ENCODE assay signal across 8 cellular contexts in genomic region chr5:150411245-150411979, GRCh38. TPM values are rescaled to one million over a fixed set of nuclear protein-coding genes. Genes with fewer than 3 reads are reported as not detected.
DNase-seq lines count a peak whose midpoint lies in the region; ATAC-seq and TF ChIP-seq lines count a peak whose summit lies in the region.

No MANE protein-coding gene starts in this region.

- no peaks in the 10 kb centered on the region for H3K27me3 ChIP-seq in BLaER1 treated with 17β-estradiol and CSF1 and Interleukin-3, amounts not matched to agents 10 nM and 100 nM
- H3K27me3 ChIP-seq in MG63, result peaks cover 3% of the 10 kb centered on the region; the same call in 1 of the 2 replicates

- peak; percentile 25 for ATAC-seq in HG03196 (IDR thresholded peaks at IDR 0.05; ENCODE audit: unreplicated experiment)

- in situ Hi-C loops in GM13977 (cut with MboI; ENCODE audit: low pct_unique_long_range_greater_than_20kb, low sequenced_read_pairs, unreplicated experiment), result no loop called here

- peak overlapping the region; percentile 95 for H3K4me3 Mint-ChIP-seq in activated CD4-positive, alpha-beta T cell treated with anti-CD3 and anti-CD28 coated beads, Interleukin-2, amount 10 ng/mL, durations not matched to agents 7 days and 5 days

- H3K27ac ChIP-seq in BLaER1 treated with 17β-estradiol and CSF1 and Interleukin-3, amounts not matched to agents 10 nM and 100 nM, result peak overlapping the region; percentile 90 to 98 (median 94)

- H3K4me3 ChIP-seq in BLaER1 treated with 17β-estradiol and CSF1 and Interleukin-3, amounts not matched to agents 10 nM and 100 nM, result peak overlapping the region; percentile 65 to 90 (median 86)
- no peak overlapping the region for H3K4me3 ChIP-seq in epithelial cell of esophagus (ENCODE audit: low read length)
- no peak overlapping the region for H3K4me3 ChIP-seq in MG63

- peaks cover 21 to 58% (median 44%) of the 10 kb centered on the region in 11 experiments; a peak in 20 of 22 replicates for H4K20me1 ChIP-seq in BLaER1 treated with 17β-estradiol and CSF1 and Interleukin-3, amounts not matched to agents 10 nM and 100 nM

- H3K9ac ChIP-seq in BLaER1 treated with 17β-estradiol and CSF1 and Interleukin-3, amounts not matched to agents 10 nM and 100 nM, result peak overlapping the region; percentile 85 to 97 (median 94)

- no peaks in the 10 kb centered on the region for H3K9me3 ChIP-seq in BLaER1 treated with 17β-estradiol and CSF1 and Interleukin-3, amounts not matched to agents 10 nM and 100 nM (replicated peaks in 1 of 11)
- H3K9me3 ChIP-seq in MG63, result no peaks in the 10 kb centered on the region

- peak; percentile 83 for DNase-seq in activated CD4-positive, alpha-beta T cell treated with anti-CD3 and anti-CD28 coated beads, Interleukin-2, amount 10 ng/mL, durations not matched to agents 7 days and 5 days
- DNase-seq in epithelial cell of esophagus (ENCODE audit: low read depth) (peak; percentile 49), renal cortical epithelial cell (ENCODE audit: low read depth) (peak; percentile 39), MG63 (no peak), GM13977 (ENCODE audit: low spot score) (no peak)
- no peak for DNase-seq in NK-92 treated with Interleukin-12 subunit alpha and Interleukin-12 subunit beta, amount 100 ng/mL, for 24 hours (lab: John Stamatoyannopoulos, UW)

- H3K9me3 Mint-ChIP-seq in activated CD4-positive, alpha-beta T cell treated with anti-CD3 and anti-CD28 coated beads, Interleukin-2, amount 10 ng/mL, durations not matched to agents 7 days and 5 days, result no peaks in the 10 kb centered on the region

- peaks cover 49% of the 10 kb centered on the region for H3K4me1 Mint-ChIP-seq in activated CD4-positive, alpha-beta T cell treated with anti-CD3 and anti-CD28 coated beads, Interleukin-2, amount 10 ng/mL, durations not matched to agents 7 days and 5 days

- peaks cover 23% of the 10 kb centered on the region for H3K36me3 Mint-ChIP-seq in activated CD4-positive, alpha-beta T cell treated with anti-CD3 and anti-CD28 coated beads, Interleukin-2, amount 10 ng/mL, durations not matched to agents 7 days and 5 days (ENCODE audit: low read depth)

- peak overlapping the region; percentile 83 to 99 (median 96) for H3K4me2 ChIP-seq in BLaER1 treated with 17β-estradiol and CSF1 and Interleukin-3, amounts not matched to agents 10 nM and 100 nM

- no peaks in the 10 kb centered on the region for H3K27me3 Mint-ChIP-seq in activated CD4-positive, alpha-beta T cell treated with anti-CD3 and anti-CD28 coated beads, Interleukin-2, amount 10 ng/mL, durations not matched to agents 7 days and 5 days

- H3K36me3 ChIP-seq in BLaER1 treated with 17β-estradiol and CSF1 and Interleukin-3, amounts not matched to agents 10 nM and 100 nM, result peaks cover 25 to 36% (median 32%) of the 10 kb centered on the region in 11 experiments
- H3K36me3 ChIP-seq in MG63, result no peaks in the 10 kb centered on the region

- POLR2A ChIA-PET in activated CD4-positive, alpha-beta T cell treated with anti-CD3 and anti-CD28 coated beads, Interleukin-2, amount 10 ng/mL, durations not matched to agents 7 days and 5 days (lab: Charles Lee), result interaction anchor here (0.6 to 1.6 kb wide), 4 partner anchors 10 to 54 kb away, joined by 3 to 8 read pairs (median 4); partner anchors contain the start of gene TCOF1

- TF ChIP-seq CTCF in epithelial cell of esophagus (IDR thresholded peaks at IDR 0.05; ENCODE audit: insufficient read depth, low read depth, low read length, missing control alignments) (no peak), GM13977 (IDR thresholded peaks at IDR 0.05; ENCODE audit: extremely low read depth, insufficient read depth, missing control alignments) (no peak)

- CTCF ChIA-PET in activated CD4-positive, alpha-beta T cell treated with anti-CD3 and anti-CD28 coated beads, Interleukin-2, amount 10 ng/mL, durations not matched to agents 7 days and 5 days (lab: Charles Lee), result interaction anchor here (0.9 to 6.4 kb wide), 6 partner anchors 12 to 152 kb away, joined by 3 to 37 read pairs (median 8); partner anchors contain the start of gene RPS14

- peaks cover 56 to 81% (median 62%) of the 10 kb centered on the region in 10 experiments for H3K4me1 ChIP-seq in BLaER1 treated with 17β-estradiol and CSF1 and Interleukin-3, amounts not matched to agents 10 nM and 100 nM

- peak overlapping the region; percentile 99 for H3K27ac Mint-ChIP-seq in activated CD4-positive, alpha-beta T cell treated with anti-CD3 and anti-CD28 coated beads, Interleukin-2, amount 10 ng/mL, durations not matched to agents 7 days and 5 days

RNA-seq across cellular contexts. Expression of gene CD74, which starts 1.3 kb away (rescaled TPM):
- total RNA-seq in activated CD4-positive, alpha-beta T cell treated with anti-CD3 and anti-CD28 coated beads, Interleukin-2, amount 10 ng/mL, durations not matched to agents 7 days and 5 days, result 100 to 1,000 TPM; 462 to 507 TPM
- total RNA-seq in renal cortical epithelial cell, result 25.4 and 42.5 TPM in 2 replicates
- not detected in 2 replicates for total RNA-seq in MG63 (2014; rRNA removed; shearing (Covaris generic); ENCODE audit: low replicate concordance)

RNA-seq across cellular contexts. Expression of gene RPS14, which starts 38.1 kb away (rescaled TPM):
- 1,000 to 10,000 TPM; 2,151 to 2,478 TPM for total RNA-seq in activated CD4-positive, alpha-beta T cell treated with anti-CD3 and anti-CD28 coated beads, Interleukin-2, amount 10 ng/mL, durations not matched to agents 7 days and 5 days
- 1,285 and 3,835 TPM in 2 replicates for total RNA-seq in renal cortical epithelial cell
- 6,735 and 8,677 TPM in 2 replicates for total RNA-seq in MG63 (2014; rRNA removed; shearing (Covaris generic); ENCODE audit: low replicate concordance)

RNA-seq across cellular contexts. Expression of gene TCOF1, which starts 53.9 kb away (rescaled TPM):
- 10 to 100 TPM; 69.6 to 72.2 TPM for total RNA-seq in activated CD4-positive, alpha-beta T cell treated with anti-CD3 and anti-CD28 coated beads, Interleukin-2, amount 10 ng/mL, durations not matched to agents 7 days and 5 days
- 11.6 and 22.0 TPM in 2 replicates for total RNA-seq in renal cortical epithelial cell
- total RNA-seq in MG63 (2014; rRNA removed; shearing (Covaris generic); ENCODE audit: low replicate concordance), result 76.0 and 118 TPM in 2 replicates

Comparison
In these comparisons a context has a peak if more than half of its experiments do, and no peak if none do; other contexts are left out.
1. H3K4me3 ChIP-seq: peak in BLaER1 treated with 17β-estradiol and CSF1 and Interleukin-3, amounts not matched to agents 10 nM and 100 nM (10 of 10); none in epithelial cell of esophagus (single experiment) and MG63 (single experiment).
2. DNase-seq: peak in activated CD4-positive, alpha-beta T cell treated with anti-CD3 and anti-CD28 coated beads, Interleukin-2, amount 10 ng/mL, durations not matched to agents 7 days and 5 days (single experiment), epithelial cell of esophagus (single experiment) and renal cortical epithelial cell (single experiment); none in NK-92 treated with Interleukin-12 subunit alpha and Interleukin-12 subunit beta, amount 100 ng/mL, for 24 hours (single experiment), MG63 (single experiment) and GM13977 (single experiment).
3. RNA of gene CD74, which starts 1.3 kb away (total RNA-seq): 462 to 507 TPM in activated CD4-positive, alpha-beta T cell treated with anti-CD3 and anti-CD28 coated beads, Interleukin-2, amount 10 ng/mL, durations not matched to agents 7 days and 5 days and 25.4 to 42.5 TPM in renal cortical epithelial cell; not detected in MG63; every median in the first group is over 10 times any median in the second.